8 cellular contexts compared by ENCODE assay signal in the genomic region with DNA sequence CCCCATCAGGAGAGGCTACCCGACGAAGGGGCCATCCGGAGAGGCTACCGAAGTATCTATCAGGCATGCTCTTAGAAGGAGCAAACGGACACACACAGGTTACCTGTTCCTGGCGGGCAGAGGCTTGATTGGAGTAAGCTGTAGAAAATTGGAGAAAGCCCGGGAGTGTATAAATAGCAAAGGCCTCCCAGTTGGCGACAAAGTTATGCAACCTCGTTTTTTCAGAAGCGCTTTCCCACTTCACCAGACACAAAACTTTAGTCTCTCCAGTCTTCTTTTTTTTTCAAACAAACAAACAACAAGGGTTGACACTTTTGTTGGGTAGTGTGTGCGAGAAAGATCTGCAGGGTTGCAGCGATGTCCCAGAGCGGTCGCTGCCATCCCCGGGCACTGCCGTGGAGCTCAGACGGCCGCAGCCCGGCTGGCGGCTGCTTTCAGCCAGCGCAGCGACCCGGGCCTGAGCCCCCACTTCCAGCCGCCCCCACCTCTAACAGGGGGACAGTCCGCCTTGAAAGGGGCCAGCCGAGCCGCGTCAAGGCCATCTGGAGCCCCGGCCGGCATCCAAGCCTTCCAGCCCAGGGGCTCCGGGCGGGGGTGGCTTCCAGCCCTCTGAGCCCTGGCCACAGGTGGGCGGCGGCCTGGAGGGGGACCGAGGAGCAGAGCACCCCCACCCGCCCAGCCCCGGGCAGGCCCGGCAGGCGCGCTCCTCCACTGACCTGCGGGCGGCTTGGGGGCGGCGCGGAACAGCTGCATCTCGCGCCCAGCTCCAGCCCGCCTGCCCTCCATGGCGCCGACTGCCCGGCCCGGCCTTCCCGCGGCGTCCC. TPM values are rescaled to one million over a fixed set of nuclear protein-coding genes. Genes with fewer than 3 reads are reported as not detected.
A peak's percentile ranks its signal among the peaks of the same experiment; 100 is the strongest.
DNase-seq lines count a peak whose midpoint lies in the region; ATAC-seq and TF ChIP-seq lines count a peak whose summit lies in the region.

No MANE protein-coding gene starts in this region.

- no peak for TF ChIP-seq POLR2A in GM18505 (IDR thresholded peaks at IDR 0.05; ENCODE audit: borderline replicate concordance, extremely low read depth, insufficient read depth, insufficient read length)

- no peaks in the 10 kb centered on the region for H3K9me3 ChIP-seq in Panc1 (ENCODE audit: control insufficient read depth, insufficient read depth, low read depth, low read length)
- no peaks in the 10 kb centered on the region for H3K9me3 ChIP-seq in esophagus (ENCODE audit: control insufficient read depth in 2 of 2, insufficient read depth in 1 of 2, low read depth in 1 of 2, low read length in 1 of 2)

- WGBS in esophagus, 2 donors, result 7 to 10% methylated on average over 33 to 55 of the region's 55 CpGs

- no TSS peak for BruUV-seq in Panc1 (replicated peaks; lab: Mats Ljungman, UMichigan)

- peak overlapping the region; percentile 57 for H3K4me3 Mint-ChIP-seq in neural crest cell

- H3K4me1 ChIP-seq in Panc1 (ENCODE audit: control insufficient read depth, insufficient read depth, low read length) (peaks cover 10% of the 10 kb centered on the region), esophagus (ENCODE audit: control insufficient read depth in 2 of 2, insufficient read depth in 2 of 2, low read length in 1 of 2) (peaks cover 2 to 5% of the 10 kb centered on the region in 2 donors)

- DNase-seq in AG08395 (ENCODE audit: low spot score) (peak; percentile 12), Panc1 (ENCODE audit: low read depth, low spot score) (no peak), neural crest cell (ENCODE audit: low read depth, low spot score) (peak; percentile 9), A172 (ENCODE audit: low spot score) (no peak), SIG-M5 treated with dmso at 0.1 percent for 504 hours (lab: John Stamatoyannopoulos, UW; ENCODE audit: unreplicated experiment) (no peak)

- peaks cover 5% of the 10 kb centered on the region for H3K4me1 Mint-ChIP-seq in neural crest cell

- CTCF ChIA-PET in Panc1 (lab: Charles Lee), result interaction anchor here (0.8 kb wide), 1 partner anchor 103 kb away, joined by 3 read pairs; no protein-coding TSS in a partner anchor

- no peaks in the 10 kb centered on the region for H3K36me3 ChIP-seq in Panc1 (ENCODE audit: control insufficient read depth, insufficient read depth, low read length)
- no peaks in the 10 kb centered on the region for H3K36me3 ChIP-seq in esophagus (ENCODE audit: control insufficient read depth in 2 of 2, insufficient read depth in 2 of 2, low read length in 1 of 2)

- TF ChIP-seq CTCF in Panc1 (IDR thresholded peaks at IDR 0.05) (no peak), neural crest cell (conservative IDR thresholded peaks at IDR 0.05) (no peak)

- H3K27me3 ChIP-seq in Panc1 (ENCODE audit: control insufficient read depth, insufficient read depth, low read length), result peaks cover 36% of the 10 kb centered on the region
- H3K27me3 ChIP-seq in esophagus (ENCODE audit: control insufficient read depth in 1 of 2, insufficient read depth in 2 of 2, low read length in 2 of 2), result peaks cover 0 to 7% of the 10 kb centered on the region in 2 donors

- H3K4me3 ChIP-seq in Panc1 (ENCODE audit: low read depth in 2 of 2, low read length in 2 of 2) (peak overlapping the region; percentile 51 to 53), esophagus (ENCODE audit: low read depth in 1 of 2, low read length in 2 of 2) (peak overlapping the region; percentile 54 to 68)

- no peaks in the 10 kb centered on the region for H3K9me3 Mint-ChIP-seq in neural crest cell

- ATAC-seq in GM18505 (IDR thresholded peaks at IDR 0.05; ENCODE audit: unreplicated experiment) (peak; percentile 51), HG02885 (IDR thresholded peaks at IDR 0.05; ENCODE audit: poor library complexity, unreplicated experiment) (peak; percentile 65), Panc1 (peak; percentile 88)

- in situ Hi-C loops in Panc1 (cut with HindIII; ENCODE audit: low pct_unique_long_range_greater_than_20kb, low sequenced_read_pairs), result no loop called here

- POLR2A ChIA-PET in Panc1 (lab: Charles Lee), result no interaction called here

- intact Hi-C loops in Panc1 (cut with micrococcal nuclease; ENCODE audit: unreplicated experiment), result no loop called here

- no peaks in the 10 kb centered on the region for H3K36me3 Mint-ChIP-seq in neural crest cell (ENCODE audit: low read depth)

- peaks cover 82% of the 10 kb centered on the region for H3K27me3 Mint-ChIP-seq in neural crest cell (ENCODE audit: low read depth)

- H3K27ac ChIP-seq in Panc1 (ENCODE audit: low read length) (no peak overlapping the region), esophagus (ENCODE audit: low read depth in 2 of 2, low read length in 1 of 2) (no peak overlapping the region)

- no peak overlapping the region for H3K27ac Mint-ChIP-seq in neural crest cell (ENCODE audit: unreplicated experiment)

RNA-seq across cellular contexts. Expression of gene MCOLN3, which starts 0.6 kb away (rescaled TPM):
- total RNA-seq in Panc1 (2021; ENCODE audit: unreplicated experiment), result 14.2 TPM
- 3.3 TPM for polyA plus RNA-seq in Panc1 (2012; ENCODE audit: insufficient read length)
- under 1 TPM; 0.41 to 0.51 TPM for polyA plus RNA-seq in esophagus
- 0.09 TPM in 1 of 2 replicates, not detected in the other for total RNA-seq in neural crest cell
- 19.3 and 22.4 TPM in 2 replicates for total RNA-seq in A172 (2014; rRNA removed; shearing (Covaris generic))

RNA-seq across cellular contexts. Expression of gene MCOLN2, which starts 50.8 kb away (rescaled TPM):
- total RNA-seq in Panc1 (2021; ENCODE audit: unreplicated experiment) (22.5 TPM), neural crest cell (0.52 and 1.0 TPM in 2 replicates)
- 11.0 TPM for polyA plus RNA-seq in Panc1 (2012; ENCODE audit: insufficient read length)
- polyA plus RNA-seq in esophagus, result 1 to 10 TPM in 1 of 2 donors, under 1 TPM in 1; 0.79 to 1.4 TPM
- total RNA-seq in A172 (2014; rRNA removed; shearing (Covaris generic)), result 3.9 and 6.9 TPM in 2 replicates

Comparison
In these comparisons a context has a peak if more than half of its experiments do, and no peak if none do; other contexts are left out.
1. DNase-seq: peak in AG08395 (single experiment) and neural crest cell (single experiment); none in Panc1 (single experiment), A172 (single experiment) and SIG-M5 treated with dmso at 0.1 percent for 504 hours (single experiment).
2. RNA of gene MCOLN3, which starts 0.6 kb away (total RNA-seq): 19.3 to 22.4 TPM in A172 and 14.2 TPM in Panc1 (single experiment); 0.09 TPM in neural crest cell; every median in the first group is over 10 times any median in the second.
3. Peak in every context shown above with its lines, with median percentiles within 50 percentile points of each other: ATAC-seq.